ENCODE assay signal across 1 cellular context in genomic region chr12:32010631-32011030, GRCh38.
TF ChIP-seq lines count a peak whose summit lies in the region.

No MANE protein-coding gene starts in this region.

TF ChIP-seq in H1, 55 proteins besides CTCF, POLR2A, EP300 and RAD21:
- TF ChIP-seq TBP (IDR thresholded peaks at IDR 0.05; ENCODE audit: low read depth, low read length) (no peak), JUN (IDR thresholded peaks at IDR 0.05; ENCODE audit: low read depth, low read length) (no peak), SP4 (IDR thresholded peaks at IDR 0.05; ENCODE audit: low read length) (no peak), MAFK (IDR thresholded peaks at IDR 0.05; ENCODE audit: low read depth, low read length) (no peak), YY1 (IDR thresholded peaks at IDR 0.05; ENCODE audit: low read depth, low read length) (no peak), CBX5 (IDR thresholded peaks at IDR 0.05; ENCODE audit: low read depth, low read length) (no peak), CBX8 (IDR thresholded peaks at IDR 0.05; ENCODE audit: borderline replicate concordance, low read depth, low read length) (no peak), SIX5 (IDR thresholded peaks at IDR 0.05; ENCODE audit: low read depth, low read length) (no peak), FOSL1 (IDR thresholded peaks at IDR 0.05; ENCODE audit: insufficient read depth, low read depth, low read length) (no peak), PHF8 (conservative IDR thresholded peaks at IDR 0.05; ENCODE audit: low read depth, low read length) (no peak), SUZ12 (IDR thresholded peaks at IDR 0.05; ENCODE audit: low read length) (no peak), E2F6 (IDR thresholded peaks at IDR 0.05) (no peak), EGR1 (IDR thresholded peaks at IDR 0.05; ENCODE audit: borderline replicate concordance, low read depth, low read length) (no peak), EZH2 (IDR thresholded peaks at IDR 0.05; ENCODE audit: low read depth, low read length, severe bottlenecking) (no peak), CREB1 (IDR thresholded peaks at IDR 0.05) (no peak), CHD2 (IDR thresholded peaks at IDR 0.05; ENCODE audit: low read length) (no peak), POU5F1 (IDR thresholded peaks at IDR 0.05; ENCODE audit: low read depth, low read length) (no peak), TEAD4 (IDR thresholded peaks at IDR 0.05; ENCODE audit: low read depth, low read length) (no peak), RXRA (IDR thresholded peaks at IDR 0.05; ENCODE audit: insufficient read depth, low read depth, low read length) (no peak)
